1 cellular context compared by ENCODE assay signal in the genomic region with DNA sequence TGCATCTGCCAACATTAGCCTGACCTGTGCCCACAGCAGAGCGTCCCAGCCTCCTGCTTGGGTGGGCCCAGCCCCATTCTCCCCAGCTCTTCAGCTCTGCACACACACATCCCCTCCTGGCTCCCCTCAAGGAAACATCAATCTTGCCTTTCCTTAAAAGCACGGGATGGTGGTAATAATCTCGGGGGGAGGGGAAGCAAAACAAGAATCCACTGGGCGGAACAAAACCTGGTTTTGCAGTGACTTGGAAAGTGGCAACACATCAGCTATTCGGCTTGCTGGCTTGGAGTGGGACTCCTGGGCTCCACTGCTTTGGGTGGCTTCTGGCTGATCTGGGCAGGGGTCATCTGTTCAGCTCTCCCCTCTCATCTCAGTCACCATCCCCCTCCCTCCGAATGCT.
TF ChIP-seq lines count a peak whose summit lies in the region.

No MANE protein-coding gene starts in this region.

TF ChIP-seq in HepG2, 621 proteins besides CTCF, POLR2A, EP300 and RAD21:
- TF ChIP-seq POLR2G (IDR thresholded peaks at IDR 0.05; ENCODE audit: low read depth, low read length): 0 out of 2 replicates have a peak, but pooled peaks have one; percentile 2
- TF ChIP-seq, protein P1, sequence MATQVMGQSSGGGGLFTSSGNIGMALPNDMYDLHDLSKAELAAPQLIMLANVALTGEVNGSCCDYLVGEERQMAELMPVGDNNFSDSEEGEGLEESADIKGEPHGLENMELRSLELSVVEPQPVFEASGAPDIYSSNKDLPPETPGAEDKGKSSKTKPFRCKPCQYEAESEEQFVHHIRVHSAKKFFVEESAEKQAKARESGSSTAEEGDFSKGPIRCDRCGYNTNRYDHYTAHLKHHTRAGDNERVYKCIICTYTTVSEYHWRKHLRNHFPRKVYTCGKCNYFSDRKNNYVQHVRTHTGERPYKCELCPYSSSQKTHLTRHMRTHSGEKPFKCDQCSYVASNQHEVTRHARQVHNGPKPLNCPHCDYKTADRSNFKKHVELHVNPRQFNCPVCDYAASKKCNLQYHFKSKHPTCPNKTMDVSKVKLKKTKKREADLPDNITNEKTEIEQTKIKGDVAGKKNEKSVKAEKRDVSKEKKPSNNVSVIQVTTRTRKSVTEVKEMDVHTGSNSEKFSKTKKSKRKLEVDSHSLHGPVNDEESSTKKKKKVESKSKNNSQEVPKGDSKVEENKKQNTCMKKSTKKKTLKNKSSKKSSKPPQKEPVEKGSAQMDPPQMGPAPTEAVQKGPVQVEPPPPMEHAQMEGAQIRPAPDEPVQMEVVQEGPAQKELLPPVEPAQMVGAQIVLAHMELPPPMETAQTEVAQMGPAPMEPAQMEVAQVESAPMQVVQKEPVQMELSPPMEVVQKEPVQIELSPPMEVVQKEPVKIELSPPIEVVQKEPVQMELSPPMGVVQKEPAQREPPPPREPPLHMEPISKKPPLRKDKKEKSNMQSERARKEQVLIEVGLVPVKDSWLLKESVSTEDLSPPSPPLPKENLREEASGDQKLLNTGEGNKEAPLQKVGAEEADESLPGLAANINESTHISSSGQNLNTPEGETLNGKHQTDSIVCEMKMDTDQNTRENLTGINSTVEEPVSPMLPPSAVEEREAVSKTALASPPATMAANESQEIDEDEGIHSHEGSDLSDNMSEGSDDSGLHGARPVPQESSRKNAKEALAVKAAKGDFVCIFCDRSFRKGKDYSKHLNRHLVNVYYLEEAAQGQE (IDR thresholded peaks at IDR 0.05; ENCODE audit: borderline replicate concordance in 1 of 2, low read depth in 1 of 2, low read length in 2 of 2): no peak
